ENCODE assay signal across 29 cellular contexts in genomic region chr9:89872426-89872912, GRCh38.
DNase-seq lines count a peak whose midpoint lies in the region; ATAC-seq, FAIRE-seq and TF ChIP-seq lines count a peak whose summit lies in the region.
"Had no signal": no experiment of that assay in that cellular context is flagged by ENCODE, and none has a peak within 500 bp of the region (broad histone marks: within the 10 kb centered on the region; RNA-seq: fewer than 3 reads in every experiment).

No MANE protein-coding gene starts in this region.

- no peak overlapping the region for H2AFZ ChIP-seq in HepG2 (ENCODE audit: low read length)
- no peak overlapping the region for H2AFZ ChIP-seq in SK-N-SH (ENCODE audit: low read depth)

- no peak overlapping the region for H3K4me3 Mint-ChIP-seq in osteocyte (ENCODE audit: unreplicated experiment)
- H3K4me3 Mint-ChIP-seq: natural killer cell, T-cell had no signal

- H3K4me3 ChIP-seq in right lobe of liver: no peak overlapping the region
- no peak overlapping the region for H3K4me3 ChIP-seq in HepG2 (replicated peaks in 1 of 3; ENCODE audit: insufficient read depth in 1 of 3, low read depth in 2 of 3, low read length in 3 of 3)
- no peak overlapping the region for H3K4me3 ChIP-seq in heart right ventricle
- no peak overlapping the region for H3K4me3 ChIP-seq in uterus
- H3K4me3 ChIP-seq in SK-N-SH (ENCODE audit: low read depth in 2 of 2, low read length in 1 of 2): no peak overlapping the region
- H3K4me3 ChIP-seq: left lung, skin epidermis, suprapubic skin had no signal

- no TSS peak for BruUV-seq in HepG2 (replicated peaks; lab: Mats Ljungman, UMichigan)

- no peaks in the 10 kb centered on the region for H3K27me3 ChIP-seq in right lobe of liver
- H3K27me3 ChIP-seq in HepG2 (ENCODE audit: control insufficient read depth in 1 of 2, insufficient read depth in 2 of 2, low read length in 2 of 2): 0 out of 5 replicates have a peak, but pooled peaks cover 2 to 3% of the 10 kb centered on the region in 2 experiments
- no peaks in the 10 kb centered on the region for H3K27me3 ChIP-seq in heart right ventricle
- H3K27me3 ChIP-seq in uterus: no peaks in the 10 kb centered on the region
- no peaks in the 10 kb centered on the region for H3K27me3 ChIP-seq in SK-N-SH (ENCODE audit: insufficient read depth)
- H3K27me3 ChIP-seq: left lung, suprapubic skin had no signal

- no peak for FAIRE-seq in HepG2 (lab: Jason Lieb, UNC)
- FAIRE-seq: endothelial cell of umbilical vein, GM12891, H54, TTC549 had no signal

- H3K36me3 ChIP-seq in right lobe of liver (no peaks in the 10 kb centered on the region), HepG2 (replicated peaks in 1 of 2; ENCODE audit: control insufficient read depth in 1 of 2, insufficient read depth in 2 of 2, low read length in 2 of 2) (no peaks in the 10 kb centered on the region), heart right ventricle (no peaks in the 10 kb centered on the region), uterus (no peaks in the 10 kb centered on the region), SK-N-SH (replicated peaks in 1 of 2; ENCODE audit: control insufficient read depth in 1 of 2, insufficient read depth in 2 of 2, low read length in 1 of 2) (no peaks in the 10 kb centered on the region)
- H3K36me3 ChIP-seq: left lung, suprapubic skin had no signal

- no CpG with 5 or more reads among the region's 9 CpGs for WGBS in right lobe of liver (ENCODE audit: insufficient coverage, low coverage, low lambda C conversion rate, missing lambda C conversion rate)
- 60% methylated on average over 1 of the region's 9 CpGs for WGBS in HepG2 (ENCODE audit: low lambda C conversion rate)
- WGBS in heart right ventricle, 2 donors: 48 to 71% methylated on average over 9 of the region's 9 CpGs
- WGBS in SK-N-SH (ENCODE audit: low lambda C conversion rate): 52% methylated on average over 4 of the region's 9 CpGs

- H3K4me2 ChIP-seq in HepG2 (ENCODE audit: low read depth, low read length) (no peak overlapping the region), SK-N-SH (no peak overlapping the region)

- POLR2A ChIA-PET in HepG2 (lab: Yijun Ruan, JAX): no interaction called here
- POLR2A ChIA-PET in SK-N-SH (lab: Yijun Ruan, JAX): no interaction called here

- ATAC-seq in right lobe of liver (no peak), HepG2 (no peak), heart right ventricle (peak in 7 of 8 donors; percentile 1 to 27 (median 22))
- ATAC-seq: left lung, natural killer cell, T-cell had no signal

- H3K4me1 ChIP-seq in right lobe of liver: peaks cover 0 to 27% (median 9%) of the 10 kb centered on the region in 4 donors
- no peaks in the 10 kb centered on the region for H3K4me1 ChIP-seq in HepG2 (ENCODE audit: insufficient read depth, low read length)
- H3K4me1 ChIP-seq in heart right ventricle: peaks cover 10 to 53% (median 38%) of the 10 kb centered on the region in 9 donors
- H3K4me1 ChIP-seq in uterus: peaks cover 0 to 6% of the 10 kb centered on the region in 2 donors
- H3K4me1 ChIP-seq in SK-N-SH (ENCODE audit: control insufficient read depth in 1 of 2, insufficient read depth in 2 of 2, low read depth in 1 of 2, low read length in 1 of 2): peaks cover 0 to 19% of the 10 kb centered on the region in 2 experiments; a peak in 1 of 4 replicates
- H3K4me1 ChIP-seq: Caco-2 had no signal

- H3K27me3 Mint-ChIP-seq in osteocyte (ENCODE audit: unreplicated experiment): no peaks in the 10 kb centered on the region
- H3K27me3 Mint-ChIP-seq: T-cell had no signal

- TF ChIP-seq CTCF in right lobe of liver (IDR thresholded peaks at IDR 0.05) (no peak), HepG2 (CRISPR knock-in tag; IDR thresholded peaks at IDR 0.05) (no peak), heart right ventricle (IDR thresholded peaks at IDR 0.05) (no peak), osteocyte (IDR thresholded peaks at IDR 0.05) (no peak), uterus (IDR thresholded peaks at IDR 0.05) (no peak), SK-N-SH (IDR thresholded peaks at IDR 0.05) (no peak)

- H3K9me3 ChIP-seq in right lobe of liver (no peaks in the 10 kb centered on the region), HepG2 (ENCODE audit: low read length) (no peaks in the 10 kb centered on the region), heart right ventricle (no peaks in the 10 kb centered on the region), uterus (no peaks in the 10 kb centered on the region), SK-N-SH (no peaks in the 10 kb centered on the region)
- H3K9me3 ChIP-seq: Caco-2, left lung, suprapubic skin had no signal

- TF ChIP-seq EP300 in HepG2 (IDR thresholded peaks at IDR 0.05; ENCODE audit: low read depth in 2 of 2, low read length in 2 of 2) (no peak), HepG2 (CRISPR knock-in tag; IDR thresholded peaks at IDR 0.05; ENCODE audit: borderline replicate concordance) (no peak), SK-N-SH (IDR thresholded peaks at IDR 0.05; ENCODE audit: borderline replicate concordance in 1 of 2, low read depth in 1 of 2, low read length in 1 of 2) (no peak)

- intact Hi-C loops in right lobe of liver (cut with DNase I) (no loop called here), HepG2 (cut with micrococcal nuclease; ENCODE audit: unreplicated experiment) (no loop called here), heart right ventricle (cut with DNase I) (loop anchor here in 5 of 10 donors (5.0 to 10.0 kb wide), 6 partner anchors 115 to 268 kb away; partner anchors contain the start of gene GADD45G (in 2 of the 5)), uterus (cut with DNase I; ENCODE audit: low total_unique reads) (no loop called here)

- H3F3A ChIP-seq in SK-N-SH (replicated peaks; ENCODE audit: insufficient read depth): no peaks in the 10 kb centered on the region

- H3K9me2 ChIP-seq in SK-N-SH: no peaks in the 10 kb centered on the region

- peaks cover 8% of the 10 kb centered on the region for H3K4me1 Mint-ChIP-seq in osteocyte (ENCODE audit: unreplicated experiment)
- H3K4me1 Mint-ChIP-seq: natural killer cell, T-cell had no signal

- H3K79me2 ChIP-seq in HepG2 (ENCODE audit: insufficient read depth, low read length) (no peaks in the 10 kb centered on the region), SK-N-SH (ENCODE audit: insufficient read depth) (no peaks in the 10 kb centered on the region)

- no peaks in the 10 kb centered on the region for H3K9me3 Mint-ChIP-seq in osteocyte (ENCODE audit: unreplicated experiment)
- H3K9me3 Mint-ChIP-seq: natural killer cell, T-cell had no signal

- H3K9ac ChIP-seq in HepG2 (ENCODE audit: insufficient read depth, low read depth, low read length): no peak overlapping the region
- H3K9ac ChIP-seq in SK-N-SH: no peak overlapping the region

- CTCF ChIA-PET in HepG2 (lab: Yijun Ruan, JAX; ENCODE audit: low intra/inter-chr PET ratio, low total read pairs) (no interaction called here), SK-N-SH (lab: Yijun Ruan, JAX) (no interaction called here)

- no peaks in the 10 kb centered on the region for H4K20me1 ChIP-seq in HepG2 (ENCODE audit: insufficient read depth, low read length)
- H4K20me1 ChIP-seq in SK-N-SH (ENCODE audit: insufficient read depth): no peaks in the 10 kb centered on the region

- in situ Hi-C loops in HepG2 (cut with HindIII; ENCODE audit: extremely low pct_ligation_motif_present, low pct_unique_long_range_greater_than_20kb): no loop called here

- no peak for TF ChIP-seq RAD21 in HepG2 (CRISPR knock-in tag; IDR thresholded peaks at IDR 0.05)
- no peak for TF ChIP-seq RAD21 in SK-N-SH (IDR thresholded peaks at IDR 0.05; ENCODE audit: low read length)

- no peak overlapping the region for H3K27ac Mint-ChIP-seq in osteocyte (ENCODE audit: unreplicated experiment)
- H3K27ac Mint-ChIP-seq: natural killer cell, T-cell had no signal

- peak in 2 of 3 donors; percentile 25 to 43 for DNase-seq in right lobe of liver
- no peak for DNase-seq in HepG2 (ENCODE audit: low spot score)
- DNase-seq in heart right ventricle: no peak
- peak; percentile 60 for DNase-seq in osteocyte (ENCODE audit: extremely low spot score, unreplicated experiment)
- DNase-seq in uterus: peak; percentile 10
- DNase-seq in SK-N-SH: no peak
- DNase-seq in stimulated activated CD4-positive, alpha-beta T cell treated with anti-CD3 and anti-CD28 coated beads, Interleukin-2, amount 100 ng/mL, for 24 hours: no peak
- no peak for DNase-seq in SW 1271 (lab: John Stamatoyannopoulos, UW)
- DNase-seq: activated CD8-positive, alpha-beta memory T cell treated with anti-CD3 and anti-CD28 coated beads for 24 hours; activated naive CD4-positive, alpha-beta T cell treated with anti-CD3 and anti-CD28 coated beads, Interleukin-2, amount 50 U/mL, for 16 hours; anterior cingulate cortex; Caco-2; dermis blood vessel endothelial cell; KG1; midbrain; MM.1S; natural killer cell; NCI-H1436; NCI-H2107; OCI-M1; stimulated activated CD4-positive, alpha-beta T cell treated with anti-CD3 and anti-CD28 coated beads, Interleukin-1b, Interleukin-23, amount 100 ng/mL, for 48 hours had no signal

- H3K36me3 Mint-ChIP-seq in osteocyte (ENCODE audit: unreplicated experiment): no peaks in the 10 kb centered on the region
- H3K36me3 Mint-ChIP-seq: natural killer cell, T-cell had no signal

- H3K27ac ChIP-seq in right lobe of liver (no peak overlapping the region), HepG2 (ENCODE audit: extremely low read length, insufficient read depth, low read length) (no peak overlapping the region), heart right ventricle (peak overlapping the region; percentile 41 to 99 (median 84)), uterus (peak overlapping the region; percentile 14 to 35), SK-N-SH (ENCODE audit: low read depth in 2 of 2, low read length in 1 of 2) (no peak overlapping the region)
- H3K27ac ChIP-seq: left lung, suprapubic skin had no signal

- no peak for TF ChIP-seq POLR2A in right lobe of liver (IDR thresholded peaks at IDR 0.05)
- TF ChIP-seq POLR2A in HepG2 (IDR thresholded peaks at IDR 0.05; ENCODE audit: insufficient read depth in 1 of 2, low read depth in 2 of 2, low read length in 2 of 2): no peak
- no peak for TF ChIP-seq POLR2A in uterus (IDR thresholded peaks at IDR 0.05)

TF ChIP-seq in HepG2, 621 proteins besides CTCF, POLR2A, EP300 and RAD21 (continues in another document):
- TF ChIP-seq ZBTB42 (CRISPR knock-in tag; IDR thresholded peaks at IDR 0.05): no peak
- TF ChIP-seq NCOA2 (CRISPR knock-in tag; IDR thresholded peaks at IDR 0.05): no peak
- no peak for TF ChIP-seq ZNF841 (CRISPR knock-in tag; IDR thresholded peaks at IDR 0.05; ENCODE audit: borderline replicate concordance)
- TF ChIP-seq ATAD3A (CRISPR knock-in tag; IDR thresholded peaks at IDR 0.05): no peak

TF ChIP-seq in SK-N-SH, 30 proteins besides CTCF, POLR2A, EP300 and RAD21:
- TF ChIP-seq NFIC (IDR thresholded peaks at IDR 0.05; ENCODE audit: borderline replicate concordance) (no peak), GATA2 (CRISPR knock-in tag; IDR thresholded peaks at IDR 0.05) (no peak)

Comparison
In these comparisons a context has a peak if more than half of its experiments do, and no peak if none do; other contexts are left out.
1. DNase-seq: peak in right lobe of liver (2 of 3), osteocyte (single experiment) and uterus (2 of 2); none in HepG2 (single experiment), heart right ventricle (0 of 2), SK-N-SH (single experiment), stimulated activated CD4-positive, alpha-beta T cell treated with anti-CD3 and anti-CD28 coated beads, Interleukin-2, amount 100 ng/mL, for 24 hours (0 of 2) and SW 1271 (0 of 2).
2. ATAC-seq: peak in heart right ventricle (7 of 8); none in right lobe of liver (0 of 4) and HepG2 (single experiment).
3. H3K27ac ChIP-seq: peak in heart right ventricle (10 of 10) and uterus (2 of 2); none in right lobe of liver (0 of 3), HepG2 (single experiment) and SK-N-SH (0 of 2).